ENCODE assay signal across 29 cellular contexts in the genomic region with DNA sequence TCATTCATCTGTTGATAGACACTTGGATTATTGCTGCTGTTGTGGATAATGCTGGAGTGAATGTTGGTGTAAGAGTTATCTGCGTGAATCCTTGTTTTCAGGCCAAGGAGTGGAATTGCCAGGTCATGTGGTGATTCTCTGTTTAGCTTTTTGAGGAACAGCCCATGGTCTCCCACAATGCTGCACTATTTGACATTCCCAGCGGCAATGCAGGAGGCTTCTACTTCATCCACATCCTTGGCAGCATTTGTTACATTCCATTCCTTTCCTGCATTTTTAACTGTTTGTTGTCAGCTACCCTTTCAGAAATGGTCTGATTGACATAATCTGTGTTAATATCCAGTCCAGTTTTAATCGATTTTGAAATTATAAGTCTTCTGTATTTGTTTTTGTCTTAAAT. TPM values are rescaled to one million over a fixed set of nuclear protein-coding genes. Genes with fewer than 3 reads are reported as not detected.
"Had no signal": no experiment of that assay in that cellular context is flagged by ENCODE, and none has a peak within 500 bp of the region (broad histone marks: within the 10 kb centered on the region; RNA-seq: fewer than 3 reads in every experiment).

No MANE protein-coding gene starts in this region.

- H3K4me2 ChIP-seq: SK-N-SH had no signal

- H3K36me3 ChIP-seq: brain microvascular endothelial cell had no signal

- H3K9ac ChIP-seq: SK-N-SH had no signal

- ATAC-seq: activated CD8-positive, alpha-beta T cell treated with anti-CD3 and anti-CD28 coated beads, Interleukin-2, amount 10 ng/mL, durations not matched to agents 7 days and 5 days; PC-3; Right ventricle myocardium inferior had no signal

- DNase-seq: activated CD4-positive, alpha-beta T cell treated with anti-CD3 and anti-CD28 coated beads, Interleukin-2, amount 10 ng/mL, durations not matched to agents 24 days and 14 days; activated CD4-positive, alpha-beta T cell treated with anti-CD3 and anti-CD28 coated beads, Interleukin-2, amount 50 U/mL, for 48 hours; activated CD8-positive, alpha-beta T cell treated with anti-CD3 and anti-CD28 coated beads, Interleukin-2, amount 10 ng/mL, durations not matched to agents 7 days and 5 days; activated gamma-delta T cell; activated naive CD4-positive, alpha-beta T cell treated with Interleukin-2 at 50 U/mL for 16 hours; activated naive CD8-positive, alpha-beta T cell treated with anti-CD3 and anti-CD28 coated beads, Interleukin-2, amount 10 ng/mL, durations not matched to agents 7 days and 5 days; activated T-cell treated with anti-CD3 and anti-CD28 coated beads, Interleukin-2, amount 50 U/mL, for 24 hours; brain microvascular endothelial cell; central memory CD4-positive, alpha-beta T cell; KBM-7; MM.1S; MV-4-11; NCI-H1092; NCI-H1436 treated with DMSO at 0.1 percent for 48 hours; NCI-H1694 treated with DMSO at 0.1 percent for 48 hours; NCI-H2029; NCI-H345; NCI-H524 treated with DMSO at 0.1 percent for 48 hours; NK-92 treated with Interleukin-12 subunit alpha and Interleukin-12 subunit beta, amount 100 ng/mL, for 24 hours; PC-3; SK-N-SH had no signal

- H3K27me3 ChIP-seq: brain microvascular endothelial cell had no signal

- FAIRE-seq: RCC 7860, TTC549 had no signal

- H3K27ac ChIP-seq: brain microvascular endothelial cell, RWPE1 had no signal

- H3K9me3 ChIP-seq: SK-N-SH had no signal

RNA-seq across cellular contexts. Expression of a gene that starts 51.7 kb away (rescaled TPM):
- total RNA-seq: activated CD4-positive, alpha-beta T cell treated with anti-CD3 and anti-CD28 coated beads, Interleukin-2, amount 10 ng/mL, durations not matched to agents 24 days and 14 days; activated CD8-positive, alpha-beta T cell treated with anti-CD3 and anti-CD28 coated beads, Interleukin-2, amount 10 ng/mL, durations not matched to agents 7 days and 5 days; activated naive CD8-positive, alpha-beta T cell treated with anti-CD3 and anti-CD28 coated beads, Interleukin-2, amount 10 ng/mL, durations not matched to agents 7 days and 5 days; cerebellum; LHCN-M2; NCI-H460; PC-3 had no signal
- polyA plus RNA-seq: adipose tissue had no signal
